8 cellular contexts compared by ENCODE assay signal in the genomic region with DNA sequence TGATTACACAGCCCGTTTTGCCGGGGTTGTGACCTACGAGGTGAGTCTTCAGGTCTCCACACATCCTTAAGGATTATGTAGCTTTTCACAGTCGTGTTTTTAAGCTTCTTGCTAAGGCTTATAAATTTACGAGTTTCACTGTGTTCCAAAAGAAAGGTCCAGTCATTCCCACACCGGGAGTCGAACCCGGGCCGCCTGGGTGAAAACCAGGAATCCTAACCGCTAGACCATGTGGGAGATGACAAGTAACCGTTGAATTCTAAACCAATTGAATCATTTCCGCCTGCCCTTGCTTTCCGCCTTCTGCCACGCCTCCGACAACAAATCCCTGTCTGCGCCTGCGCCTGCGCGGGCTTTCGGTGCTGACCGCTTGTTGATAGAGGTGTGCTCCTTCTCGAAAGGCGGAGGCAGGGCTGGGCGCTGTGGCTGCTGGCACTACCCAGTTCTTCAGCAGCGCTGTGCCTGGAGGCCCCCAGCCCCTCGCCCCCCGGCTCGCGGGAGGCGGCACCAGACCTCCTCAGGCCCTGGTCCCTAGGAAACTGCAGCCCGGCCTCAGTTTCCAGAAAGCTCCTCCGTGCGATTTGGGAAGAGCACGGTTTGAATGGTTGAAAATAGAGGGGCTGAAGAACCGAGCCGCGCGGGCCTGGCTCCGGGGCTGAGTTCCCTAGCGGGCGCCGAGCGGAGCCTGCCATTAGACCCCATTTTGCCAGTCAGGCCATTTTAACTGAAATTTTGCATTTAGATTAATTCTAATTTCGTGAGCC.
A peak's percentile ranks its signal among the peaks of the same experiment; 100 is the strongest.
DNase-seq lines count a peak whose midpoint lies in the region; ATAC-seq and TF ChIP-seq lines count a peak whose summit lies in the region.

No MANE protein-coding gene starts in this region.

- ATAC-seq in GM21526 (IDR thresholded peaks at IDR 0.05; ENCODE audit: low FRiP score, unreplicated experiment), result peak; percentile 94

- no peaks in the 10 kb centered on the region for H3K9me3 ChIP-seq in esophagus squamous epithelium
- no peaks in the 10 kb centered on the region for H3K9me3 ChIP-seq in muscle layer of colon (ENCODE audit: low read length)

- H3K36me3 ChIP-seq in esophagus squamous epithelium (no peaks in the 10 kb centered on the region), muscle layer of colon (ENCODE audit: insufficient read depth, low read length) (no peaks in the 10 kb centered on the region)

- TF ChIP-seq CTCF in esophagus squamous epithelium (IDR thresholded peaks at IDR 0.05), result peak in 2 of 6 experiments; percentile 10

- H3K4me3 ChIP-seq in esophagus squamous epithelium (peak overlapping the region; percentile 61 to 89 (median 75)), muscle layer of colon (ENCODE audit: low read depth in 1 of 2, low read length in 2 of 2) (peak overlapping the region; percentile 43 to 87)

- H3K9ac ChIP-seq in muscle layer of colon (ENCODE audit: low read length), result peak overlapping the region; percentile 91

- H3K27ac ChIP-seq in esophagus squamous epithelium (peak overlapping the region; percentile 75 to 95 (median 94)), muscle layer of colon (ENCODE audit: low read depth, low read length) (peak overlapping the region; percentile 94)

- peak; percentile 96 for DNase-seq in D341Med (ENCODE audit: low spot score)
- DNase-seq in HuH-7.5 (ENCODE audit: low spot score), result peak; percentile 47
- DNase-seq in activated T-helper 1 cell treated with Interleukin-2 at 50 U/mL for 16 hours (ENCODE audit: low read depth), result peak; percentile 92
- peak; percentile 81 for DNase-seq in esophagus squamous epithelium (lab: John Stamatoyannopoulos, UW)
- peak; percentile 94 for DNase-seq in stimulated activated CD8-positive, alpha-beta memory T cell treated with anti-CD3 and anti-CD28 coated beads, Interleukin-4, amount 100 ng/mL, for 48 hours

- 0 to 2% methylated on average over 13 to 19 of the region's 44 CpGs for WGBS in esophagus squamous epithelium, 2 donors

- peak in 3 of 4 donors; percentile 80 to 89 (median 88) for TF ChIP-seq POLR2A in esophagus squamous epithelium (IDR thresholded peaks at IDR 0.05)

- intact Hi-C loops in esophagus squamous epithelium (cut with DNase I), result no loop called here

- H3K27me3 ChIP-seq in esophagus squamous epithelium (no peaks in the 10 kb centered on the region), muscle layer of colon (ENCODE audit: control insufficient read depth in 1 of 2, insufficient read depth in 2 of 2, low read length in 2 of 2) (no peaks in the 10 kb centered on the region)

- H3K4me1 ChIP-seq in esophagus squamous epithelium (peaks cover 0 to 23% (median 0%) of the 10 kb centered on the region in 3 donors), muscle layer of colon (ENCODE audit: insufficient read depth, low read length) (peaks cover 6% of the 10 kb centered on the region)

TF ChIP-seq in PFSK-1, 5 proteins besides CTCF, POLR2A, EP300 and RAD21:
- peak; percentile 18; the same call in 1 of the 2 replicates for TF ChIP-seq TAF1 (IDR thresholded peaks at IDR 0.05; ENCODE audit: borderline replicate concordance, insufficient read depth, low read length)
- TF ChIP-seq, protein P1, sequence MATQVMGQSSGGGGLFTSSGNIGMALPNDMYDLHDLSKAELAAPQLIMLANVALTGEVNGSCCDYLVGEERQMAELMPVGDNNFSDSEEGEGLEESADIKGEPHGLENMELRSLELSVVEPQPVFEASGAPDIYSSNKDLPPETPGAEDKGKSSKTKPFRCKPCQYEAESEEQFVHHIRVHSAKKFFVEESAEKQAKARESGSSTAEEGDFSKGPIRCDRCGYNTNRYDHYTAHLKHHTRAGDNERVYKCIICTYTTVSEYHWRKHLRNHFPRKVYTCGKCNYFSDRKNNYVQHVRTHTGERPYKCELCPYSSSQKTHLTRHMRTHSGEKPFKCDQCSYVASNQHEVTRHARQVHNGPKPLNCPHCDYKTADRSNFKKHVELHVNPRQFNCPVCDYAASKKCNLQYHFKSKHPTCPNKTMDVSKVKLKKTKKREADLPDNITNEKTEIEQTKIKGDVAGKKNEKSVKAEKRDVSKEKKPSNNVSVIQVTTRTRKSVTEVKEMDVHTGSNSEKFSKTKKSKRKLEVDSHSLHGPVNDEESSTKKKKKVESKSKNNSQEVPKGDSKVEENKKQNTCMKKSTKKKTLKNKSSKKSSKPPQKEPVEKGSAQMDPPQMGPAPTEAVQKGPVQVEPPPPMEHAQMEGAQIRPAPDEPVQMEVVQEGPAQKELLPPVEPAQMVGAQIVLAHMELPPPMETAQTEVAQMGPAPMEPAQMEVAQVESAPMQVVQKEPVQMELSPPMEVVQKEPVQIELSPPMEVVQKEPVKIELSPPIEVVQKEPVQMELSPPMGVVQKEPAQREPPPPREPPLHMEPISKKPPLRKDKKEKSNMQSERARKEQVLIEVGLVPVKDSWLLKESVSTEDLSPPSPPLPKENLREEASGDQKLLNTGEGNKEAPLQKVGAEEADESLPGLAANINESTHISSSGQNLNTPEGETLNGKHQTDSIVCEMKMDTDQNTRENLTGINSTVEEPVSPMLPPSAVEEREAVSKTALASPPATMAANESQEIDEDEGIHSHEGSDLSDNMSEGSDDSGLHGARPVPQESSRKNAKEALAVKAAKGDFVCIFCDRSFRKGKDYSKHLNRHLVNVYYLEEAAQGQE (IDR thresholded peaks at IDR 0.05; ENCODE audit: insufficient read depth in 1 of 2, low read depth in 2 of 2, low read length in 2 of 2), result no peak
- TF ChIP-seq SIN3A (IDR thresholded peaks at IDR 0.05; ENCODE audit: borderline replicate concordance, insufficient read depth, low read length), result no peak
- TF ChIP-seq POLR2AphosphoS5 (IDR thresholded peaks at IDR 0.05; ENCODE audit: low read depth, low read length), result 0 out of 2 replicates have a peak, but pooled peaks have one; percentile 40
- TF ChIP-seq FOXP2 (optimal IDR thresholded peaks at IDR 0.05; ENCODE audit: borderline replicate concordance, extremely low read depth, extremely low read length, insufficient read depth), result peak; percentile 51

Comparison
In these comparisons a context has a peak if more than half of its experiments do, and no peak if none do; other contexts are left out.
1. Peak in every context shown above with its lines: DNase-seq, ATAC-seq, H3K4me3 ChIP-seq and H3K27ac ChIP-seq.